Comparison of ENCODE assay signal across 14 cellular contexts in the genomic region with DNA sequence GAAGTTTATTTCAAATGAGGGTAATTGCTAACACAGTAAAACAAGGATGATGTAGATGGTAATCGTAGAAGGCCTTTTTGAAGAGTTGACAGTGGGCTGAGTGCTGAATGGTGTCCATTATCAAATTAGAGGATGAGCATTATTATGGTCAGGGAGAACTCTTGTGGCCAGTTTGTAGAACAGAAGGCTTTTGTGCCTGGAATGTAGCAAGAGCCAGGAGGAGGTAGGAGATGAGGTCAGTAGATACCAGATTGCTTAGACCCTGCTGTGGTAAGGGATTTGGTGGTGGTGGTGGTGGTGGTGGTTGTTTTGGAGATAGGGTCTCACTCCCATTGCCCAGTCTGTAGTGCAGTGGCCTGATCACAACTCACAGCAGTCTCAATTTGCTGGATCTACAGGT. TPM values are rescaled to one million over a fixed set of nuclear protein-coding genes. Genes with fewer than 3 reads are reported as not detected.
DNase-seq lines count a peak whose midpoint lies in the region; ATAC-seq, FAIRE-seq and TF ChIP-seq lines count a peak whose summit lies in the region.
"Had no signal": no experiment of that assay in that cellular context is flagged by ENCODE, and none has a peak within 500 bp of the region (broad histone marks: within the 10 kb centered on the region; RNA-seq: fewer than 3 reads in every experiment).

No MANE protein-coding gene starts in this region.

- H3K27ac Mint-ChIP-seq in activated CD4-positive, alpha-beta T cell treated with anti-CD3 and anti-CD28 coated beads, Interleukin-2, amount 10 ng/mL, durations not matched to agents 7 days and 5 days = peak overlapping the region; percentile 64
- no peak overlapping the region for H3K27ac Mint-ChIP-seq in activated CD4-positive, alpha-beta T cell treated with anti-CD3 and anti-CD28 coated beads for 36 hours
- no peak overlapping the region for H3K27ac Mint-ChIP-seq in memory B cell

- H3K79me2 ChIP-seq in Loucy (ENCODE audit: insufficient read depth, low read length) (peaks cover 100% of the 10 kb centered on the region), GM12878 (ENCODE audit: control insufficient read depth, insufficient read depth, low read length) (peaks cover 98% of the 10 kb centered on the region)

- H3F3A ChIP-seq in Loucy (ENCODE audit: low read depth) = peaks cover 4% of the 10 kb centered on the region; the same call in 1 of the 2 replicates

- H3K27ac ChIP-seq in GM12878 (ENCODE audit: control insufficient read depth, insufficient read depth) = 0 out of 2 replicates have a peak overlapping the region, but pooled peaks have one; percentile 13
- H3K27ac ChIP-seq: sigmoid colon, thoracic aorta had no signal

- ATAC-seq in activated CD4-positive, alpha-beta T cell treated with anti-CD3 and anti-CD28 coated beads for 36 hours = no peak
- ATAC-seq in GM12878 = peak; percentile 7
- ATAC-seq in memory B cell (ENCODE audit: low read depth) = no peak
- ATAC-seq in GM18867 (IDR thresholded peaks at IDR 0.05; ENCODE audit: unreplicated experiment) = no peak
- no peak for ATAC-seq in GM21717 (IDR thresholded peaks at IDR 0.05; ENCODE audit: unreplicated experiment)

- H3K4me3 ChIP-seq in Loucy (ENCODE audit: low read length, poor library complexity, severe bottlenecking) (peak overlapping the region; percentile 32), GM12878 (0 out of 2 replicates have a peak overlapping the region, but pooled peaks have one; percentile 41)
- H3K4me3 ChIP-seq: sigmoid colon, thoracic aorta had no signal

- intact Hi-C loops in activated CD4-positive, alpha-beta T cell treated with anti-CD3 and anti-CD28 coated beads for 36 hours (cut with DNase I, micrococcal nuclease) = no loop called here
- intact Hi-C loops in GM12878 (cut with micrococcal nuclease; ENCODE audit: unreplicated experiment) = no loop called here

- no peak overlapping the region for H3K9ac ChIP-seq in Loucy (ENCODE audit: low read depth, low read length, poor library complexity, severe bottlenecking)
- H3K9ac ChIP-seq in GM12878 (ENCODE audit: control insufficient read depth, insufficient read depth, low read length) = no peak overlapping the region

- H3K4me1 ChIP-seq in Loucy (ENCODE audit: insufficient read depth, low read length, poor library complexity, severe bottlenecking) (peaks cover 62% of the 10 kb centered on the region), GM12878 (ENCODE audit: control insufficient read depth, insufficient read depth, low read length) (peaks cover 28% of the 10 kb centered on the region)

- in situ Hi-C loops in GM12878 (cut with MboI) = no loop called here

- H3K27me3 Mint-ChIP-seq in activated CD4-positive, alpha-beta T cell treated with anti-CD3 and anti-CD28 coated beads, Interleukin-2, amount 10 ng/mL, durations not matched to agents 7 days and 5 days = no peaks in the 10 kb centered on the region
- H3K27me3 Mint-ChIP-seq in activated CD4-positive, alpha-beta T cell treated with anti-CD3 and anti-CD28 coated beads for 36 hours = no peaks in the 10 kb centered on the region
- no peaks in the 10 kb centered on the region for H3K27me3 Mint-ChIP-seq in memory B cell

- H3K36me3 ChIP-seq in Loucy (ENCODE audit: insufficient read depth, low read length) = peaks cover 5% of the 10 kb centered on the region; the same call in 1 of the 2 replicates
- H3K36me3 ChIP-seq in GM12878 (ENCODE audit: control insufficient read depth in 2 of 2, insufficient read depth in 2 of 2, low read length in 1 of 2) = peaks cover 0 to 15% of the 10 kb centered on the region in 2 experiments
- H3K36me3 ChIP-seq: thoracic aorta had no signal

- RAD21 ChIA-PET in GM12878 (lab: Charles Lee; ENCODE audit: unreplicated experiment) = no interaction called here

- H3K27me3 ChIP-seq in Loucy (ENCODE audit: insufficient read depth, low read length, poor library complexity, severe bottlenecking) (no peaks in the 10 kb centered on the region), GM12878 (replicated peaks in 1 of 2; ENCODE audit: control insufficient read depth in 2 of 2, insufficient read depth in 2 of 2, low read length in 1 of 2) (no peaks in the 10 kb centered on the region)
- H3K27me3 ChIP-seq: sigmoid colon had no signal

- peaks cover 53% of the 10 kb centered on the region for H3K36me3 Mint-ChIP-seq in activated CD4-positive, alpha-beta T cell treated with anti-CD3 and anti-CD28 coated beads, Interleukin-2, amount 10 ng/mL, durations not matched to agents 7 days and 5 days (ENCODE audit: low read depth)
- H3K36me3 Mint-ChIP-seq in activated CD4-positive, alpha-beta T cell treated with anti-CD3 and anti-CD28 coated beads for 36 hours (ENCODE audit: low read depth) = peaks cover 53% of the 10 kb centered on the region
- peaks cover 3% of the 10 kb centered on the region for H3K36me3 Mint-ChIP-seq in memory B cell

- H2AFZ ChIP-seq in Loucy (ENCODE audit: low read length) = no peak overlapping the region
- no peak overlapping the region for H2AFZ ChIP-seq in GM12878 (ENCODE audit: control insufficient read depth, low read depth, low read length)

- H3K9me3 Mint-ChIP-seq in activated CD4-positive, alpha-beta T cell treated with anti-CD3 and anti-CD28 coated beads, Interleukin-2, amount 10 ng/mL, durations not matched to agents 7 days and 5 days = no peaks in the 10 kb centered on the region
- no peaks in the 10 kb centered on the region for H3K9me3 Mint-ChIP-seq in activated CD4-positive, alpha-beta T cell treated with anti-CD3 and anti-CD28 coated beads for 36 hours (ENCODE audit: low read depth)
- no peaks in the 10 kb centered on the region for H3K9me3 Mint-ChIP-seq in memory B cell

- no peak for TF ChIP-seq EP300 in GM12878 (IDR thresholded peaks at IDR 0.05; ENCODE audit: borderline replicate concordance in 1 of 2, control insufficient read depth in 1 of 2, low read depth in 2 of 2, low read length in 2 of 2)

- SMC1A ChIA-PET in GM12878 (lab: Charles Lee; ENCODE audit: uncharacterized antibody, unreplicated experiment) = no interaction called here

- CTCF ChIA-PET in activated CD4-positive, alpha-beta T cell treated with anti-CD3 and anti-CD28 coated beads, Interleukin-2, amount 10 ng/mL, durations not matched to agents 7 days and 5 days (lab: Charles Lee) = no interaction called here
- CTCF ChIA-PET in activated CD4-positive, alpha-beta T cell treated with anti-CD3 and anti-CD28 coated beads for 36 hours (lab: Charles Lee) = interaction anchor here (1.8 kb wide), 1 partner anchor 11 kb away, joined by 5 read pairs; no protein-coding TSS in a partner anchor
- CTCF ChIA-PET in GM12878 (lab: Yijun Ruan, JAX) = interaction anchor here (0.6 to 1.7 kb wide), 3 partner anchors 23 to 326 kb away, joined by 3 to 5 read pairs (median 3); no protein-coding TSS in a partner anchor

- no peak overlapping the region for H3K4me3 Mint-ChIP-seq in activated CD4-positive, alpha-beta T cell treated with anti-CD3 and anti-CD28 coated beads, Interleukin-2, amount 10 ng/mL, durations not matched to agents 7 days and 5 days
- no peak overlapping the region for H3K4me3 Mint-ChIP-seq in activated CD4-positive, alpha-beta T cell treated with anti-CD3 and anti-CD28 coated beads for 36 hours
- H3K4me3 Mint-ChIP-seq in memory B cell = peak overlapping the region; percentile 6

- TF ChIP-seq CTCF in Loucy (conservative IDR thresholded peaks at IDR 0.05; ENCODE audit: low read length) = no peak
- TF ChIP-seq CTCF in GM12878 (IDR thresholded peaks at IDR 0.05 in 2 of 3, conservative IDR thresholded peaks at IDR 0.05 in 1 of 3; ENCODE audit: control insufficient read depth in 2 of 3, extremely low read depth in 1 of 3, insufficient read depth in 1 of 3, low read depth in 3 of 3, low read length in 3 of 3) = peak in 1 of 3 experiments; percentile 26; a peak in 1 of 6 replicates

- H3K9me2 ChIP-seq in Loucy (replicated peaks; ENCODE audit: low read depth, low read length) = no peaks in the 10 kb centered on the region

- peaks cover 100% of the 10 kb centered on the region for H4K20me1 ChIP-seq in Loucy (ENCODE audit: insufficient read depth, low read length, poor library complexity, severe bottlenecking)
- H4K20me1 ChIP-seq in GM12878 (ENCODE audit: control insufficient read depth, insufficient read depth) = peaks cover 3% of the 10 kb centered on the region

- TF ChIP-seq RAD21 in GM12878 (IDR thresholded peaks at IDR 0.05; ENCODE audit: insufficient read depth, low read depth, low read length) = no peak

- no peak for DNase-seq in activated CD4-positive, alpha-beta T cell treated with anti-CD3 and anti-CD28 coated beads, Interleukin-2, amount 10 ng/mL, durations not matched to agents 7 days and 5 days
- no peak for DNase-seq in activated CD4-positive, alpha-beta T cell treated with anti-CD3 and anti-CD28 coated beads for 36 hours
- DNase-seq in GM12878 (ENCODE audit: low read depth, low spot score) (no peak), memory B cell (ENCODE audit: low spot score in 2 of 2) (no peak), HCEC 1CT (no peak)
- DNase-seq: NCI-H1694, sigmoid colon had no signal

- TF ChIP-seq POLR2A in GM12878 (IDR thresholded peaks at IDR 0.05; ENCODE audit: low read depth, low read length) = no peak

- POLR2A ChIA-PET in activated CD4-positive, alpha-beta T cell treated with anti-CD3 and anti-CD28 coated beads, Interleukin-2, amount 10 ng/mL, durations not matched to agents 7 days and 5 days (lab: Charles Lee) = no interaction called here
- POLR2A ChIA-PET in activated CD4-positive, alpha-beta T cell treated with anti-CD3 and anti-CD28 coated beads for 36 hours (lab: Charles Lee) = interaction anchor here (0.6 kb wide), 1 partner anchor 214 kb away, joined by 3 read pairs; no protein-coding TSS in a partner anchor
- POLR2A ChIA-PET in GM12878 (lab: Charles Lee) = interaction anchor here (0.6 to 1.3 kb wide), 2 partner anchors 7 to 125 kb away, joined by 3 read pairs; no protein-coding TSS in a partner anchor

- 100% methylated on average over 1 of the region's 1 CpG for WGBS in GM12878 (ENCODE audit: insufficient coverage, insufficient replicate concordance, low lambda C conversion rate, missing lambda C conversion rate)

- no peaks in the 10 kb centered on the region for H3K9me3 ChIP-seq in Loucy (ENCODE audit: insufficient read depth, low read depth, low read length)
- H3K9me3 ChIP-seq in GM12878 (replicated peaks; ENCODE audit: control insufficient read depth, insufficient read depth, low read length) = no peaks in the 10 kb centered on the region; the same call in 2 of the 3 replicates
- H3K9me3 ChIP-seq: sigmoid colon, thoracic aorta had no signal

- peak overlapping the region; percentile 44 for H3K4me2 ChIP-seq in Loucy (ENCODE audit: low read depth, low read length, poor library complexity, severe bottlenecking)
- peak overlapping the region; percentile 3 for H3K4me2 ChIP-seq in GM12878 (ENCODE audit: control insufficient read depth, insufficient read depth)

- FAIRE-seq in GM12878 (lab: Jason Lieb, UNC) = no peak
- FAIRE-seq: A204.1, bronchial epithelial cell, endothelial cell of umbilical vein had no signal

- peaks cover 52% of the 10 kb centered on the region for H3K4me1 Mint-ChIP-seq in activated CD4-positive, alpha-beta T cell treated with anti-CD3 and anti-CD28 coated beads, Interleukin-2, amount 10 ng/mL, durations not matched to agents 7 days and 5 days
- H3K4me1 Mint-ChIP-seq in activated CD4-positive, alpha-beta T cell treated with anti-CD3 and anti-CD28 coated beads for 36 hours = peaks cover 59% of the 10 kb centered on the region
- peaks cover 31% of the 10 kb centered on the region for H3K4me1 Mint-ChIP-seq in memory B cell

- no TSS peak for BruUV-seq in GM12878 (replicated peaks; lab: Mats Ljungman, UMichigan)

RNA-seq across cellular contexts. Expression of gene CSE1L, which starts 6.2 kb away (rescaled TPM):
- total RNA-seq in activated CD4-positive, alpha-beta T cell treated with anti-CD3 and anti-CD28 coated beads, Interleukin-2, amount 10 ng/mL, durations not matched to agents 7 days and 5 days = 10 to 100 TPM; 85.1 to 98.4 TPM
- total RNA-seq in activated CD4-positive, alpha-beta T cell treated with anti-CD3 and anti-CD28 coated beads for 36 hours = 100 to 1,000 TPM; 119 to 126 TPM
- 66.0 and 70.7 TPM in 2 replicates for total RNA-seq in GM12878 (2013; cell fraction: nucleolus; rRNA removed)
- total RNA-seq in GM12878 (2014; rRNA removed) (123 and 144 TPM in 2 replicates), GM12878 (2014; rRNA removed; fragmentation: Illumina TruSeq; extraction: Trizol) (136 and 143 TPM in 2 replicates), GM12878 (2021) (106 and 110 TPM in 2 replicates)
- polyA plus RNA-seq in GM12878 (2011; ENCODE audit: low read depth) = 24.6 TPM
- polyA plus RNA-seq in GM12878 (2011; rRNA removed) (94.9 and 124 TPM in 2 replicates), GM12878 (2014; fragmentation: Illumina TruSeq; extraction: Trizol) (131 and 152 TPM in 2 replicates), GM12878 (2014; fragmentation: Nextera tagmentation; extraction: Ambion mirVana) (10 to 100 TPM; 72.4 to 74.1 TPM), GM12878 (2014; rRNA removed) (71.6 and 86.6 TPM in 2 replicates), GM12878 (2016; fragmentation: Nextera tagmentation; extraction: Ambion mirVana) (100 to 1,000 TPM; 212 to 213 TPM)
- polyA plus RNA-seq in GM12878 (2011; cell fraction: cytosol; rRNA removed) = 44.8 and 47.5 TPM in 2 replicates
- polyA plus RNA-seq in GM12878 (2011; cell fraction: nucleus; rRNA removed) = 29.1 and 39.4 TPM in 2 replicates
- 28.4 and 41.8 TPM in 2 replicates for polyA plus RNA-seq in GM12878 (2012)
- polyA minus RNA-seq in GM12878 (2011; rRNA and poly(A)+ RNA removed) = 61.3 and 84.8 TPM in 2 replicates
- polyA minus RNA-seq in GM12878 (2011; cell fraction: cytosol; rRNA and poly(A)+ RNA removed) = 28.7 and 37.1 TPM in 2 replicates
- polyA minus RNA-seq in GM12878 (2011; cell fraction: nucleus; rRNA and poly(A)+ RNA removed) = 16.7 and 26.9 TPM in 2 replicates
